In genomic region chr15:88738796-88739195, GRCh38 we compare ENCODE assay signal across 18 cellular contexts.
DNase-seq lines count a peak whose midpoint lies in the region; ATAC-seq and TF ChIP-seq lines count a peak whose summit lies in the region.
"Had no signal": no experiment of that assay in that cellular context is flagged by ENCODE, and none has a peak within 500 bp of the region (broad histone marks: within the 10 kb centered on the region; RNA-seq: fewer than 3 reads in every experiment).

No MANE protein-coding gene starts in this region.

- WGBS in H9 (ENCODE audit: extremely low coverage, insufficient read length, low lambda C conversion rate): no CpG with 5 or more reads among the region's 4 CpGs
- whole genome bisulfite sequencing in SK-N-SH (ENCODE audit: low lambda C conversion rate): 0% methylated on average over 4 of the region's 4 CpGs

- no peak overlapping the region for H3K4me3 Mint-ChIP-seq in H9
- H3K4me3 Mint-ChIP-seq: CD4-positive, alpha-beta memory T cell had no signal

- H3K27me3 Mint-ChIP-seq in H9 (ENCODE audit: low read depth): peaks cover 18% of the 10 kb centered on the region

- DNase-seq in COLO829 (ENCODE audit: low spot score) (peak; percentile 35), WERI-Rb-1 (peak; percentile 30), iris pigment epithelial cell (ENCODE audit: low read depth) (peak; percentile 10), tibial artery (no peak), H9 (no peak), SK-N-SH (no peak)
- DNase-seq: CD4-positive, alpha-beta memory T cell; DMS79 treated with DMSO at 0.1 percent for 48 hours; Karpas-422; MM.1S; NCI-H1105; NCI-H1694 treated with DMSO at 0.1 percent for 48 hours; NCI-H2107; NCI-H2227 treated with DMSO at 0.1 percent for 48 hours; NCI-H524; SHP77 treated with DMSO at 0.1 percent for 48 hours had no signal

- H2AK5ac ChIP-seq in H9 (ENCODE audit: insufficient read length, low read length): no peak overlapping the region

- H3K9me3 ChIP-seq in WERI-Rb-1 (ENCODE audit: severe bottlenecking) (no peaks in the 10 kb centered on the region), tibial artery (no peaks in the 10 kb centered on the region), H9 (ENCODE audit: control insufficient read depth, low read depth, low read length) (no peaks in the 10 kb centered on the region), SK-N-SH (no peaks in the 10 kb centered on the region)

- H3T11ph ChIP-seq in H9 (ENCODE audit: low read length): no peak overlapping the region

- H3K27ac ChIP-seq in WERI-Rb-1 (no peak overlapping the region), tibial artery (peak overlapping the region; percentile 20 to 27), H9 (ENCODE audit: insufficient read length, low read depth, low read length) (no peak overlapping the region), SK-N-SH (ENCODE audit: low read depth in 2 of 2, low read length in 1 of 2) (no peak overlapping the region)

- no peak overlapping the region for H4K91ac ChIP-seq in H9 (ENCODE audit: insufficient read length, low read depth, low read length)

- no peaks in the 10 kb centered on the region for H3K36me3 Mint-ChIP-seq in H9 (ENCODE audit: insufficient read depth in 1 of 3, low read depth in 3 of 3)
- H3K36me3 Mint-ChIP-seq: CD4-positive, alpha-beta memory T cell had no signal

- no peak overlapping the region for H2BK12ac ChIP-seq in H9 (ENCODE audit: insufficient read length, low read depth, low read length)

- no peak overlapping the region for H4K8ac ChIP-seq in H9 (replicated peaks; ENCODE audit: insufficient read length, low read depth, low read length)

- H3K14ac ChIP-seq in H9 (ENCODE audit: insufficient read depth, low read length): no peak overlapping the region; the same call in 1 of the 2 replicates

- no peak overlapping the region for H3K18ac ChIP-seq in H9 (ENCODE audit: insufficient read length, low read depth, low read length)

- intact Hi-C loops in tibial artery (cut with DNase I; ENCODE audit: low total_unique reads): no loop called here

- no peaks in the 10 kb centered on the region; a peak in 1 of 5 replicates for H3K9me3 Mint-ChIP-seq in H9

- no peak overlapping the region for H2BK120ac ChIP-seq in H9 (ENCODE audit: low read depth, low read length, poor library complexity, severe bottlenecking)

- H2AFZ ChIP-seq in H9 (ENCODE audit: low read length): no peak overlapping the region
- H2AFZ ChIP-seq in SK-N-SH (ENCODE audit: low read depth): no peak overlapping the region

- H4K5ac ChIP-seq in H9 (ENCODE audit: insufficient read length, low read depth, low read length): no peak overlapping the region

- H3K79me1 ChIP-seq in H9 (ENCODE audit: insufficient read depth, low read depth, low read length, poor library complexity, severe bottlenecking): no peaks in the 10 kb centered on the region

- no peaks in the 10 kb centered on the region for H3K36me3 ChIP-seq in WERI-Rb-1
- no peaks in the 10 kb centered on the region for H3K36me3 ChIP-seq in tibial artery
- no peaks in the 10 kb centered on the region for H3K36me3 ChIP-seq in SK-N-SH (replicated peaks in 1 of 2; ENCODE audit: control insufficient read depth in 1 of 2, insufficient read depth in 2 of 2, low read length in 1 of 2)

- ATAC-seq in HG03442 (IDR thresholded peaks at IDR 0.05; ENCODE audit: unreplicated experiment): no peak
- ATAC-seq: GM12878 had no signal

- no peak overlapping the region for H2BK20ac ChIP-seq in H9 (ENCODE audit: low read depth, low read length, poor library complexity, severe bottlenecking)

- H3K23me2 ChIP-seq in H9 (ENCODE audit: insufficient read length, low read depth, low read length, poor library complexity, severe bottlenecking): no peaks in the 10 kb centered on the region

- TF ChIP-seq RAD21 in SK-N-SH (IDR thresholded peaks at IDR 0.05; ENCODE audit: low read length): no peak

- no peak overlapping the region for H2BK5ac ChIP-seq in H9 (ENCODE audit: insufficient read length, low read length)

- TF ChIP-seq EP300 in SK-N-SH (IDR thresholded peaks at IDR 0.05; ENCODE audit: borderline replicate concordance in 1 of 2, low read depth in 1 of 2, low read length in 1 of 2): no peak

- H2BK15ac ChIP-seq in H9 (ENCODE audit: low read depth, low read length): no peak overlapping the region

- TF ChIP-seq CTCF in WERI-Rb-1 (IDR thresholded peaks at IDR 0.05; ENCODE audit: low read depth, low read length) (no peak), tibial artery (IDR thresholded peaks at IDR 0.05) (no peak), H9 (conservative IDR thresholded peaks at IDR 0.05) (no peak), SK-N-SH (IDR thresholded peaks at IDR 0.05) (no peak)

- H3K23ac ChIP-seq in H9 (ENCODE audit: insufficient read length, low read depth, low read length): no peak overlapping the region

- H3K79me2 ChIP-seq in H9 (ENCODE audit: insufficient read depth, low read length): no peaks in the 10 kb centered on the region
- H3K79me2 ChIP-seq in SK-N-SH (ENCODE audit: insufficient read depth): no peaks in the 10 kb centered on the region

- no peak overlapping the region for H3K9ac ChIP-seq in H9 (ENCODE audit: extremely low read depth, insufficient read length, low read length)
- H3K9ac ChIP-seq in SK-N-SH: no peak overlapping the region

- no peak overlapping the region for H3K56ac ChIP-seq in H9 (ENCODE audit: insufficient read length, low read depth, low read length)

- H3K4me3 ChIP-seq in WERI-Rb-1 (ENCODE audit: low read depth, low read length) (no peak overlapping the region), tibial artery (no peak overlapping the region), SK-N-SH (ENCODE audit: low read depth in 2 of 2, low read length in 1 of 2) (no peak overlapping the region)
- H3K4me3 ChIP-seq: GM12878 had no signal

- H3K4ac ChIP-seq in H9 (ENCODE audit: low read depth, low read length): no peak overlapping the region

- POLR2A ChIA-PET in SK-N-SH (lab: Yijun Ruan, JAX): no interaction called here

- H3K27me3 ChIP-seq in WERI-Rb-1 (ENCODE audit: insufficient read depth, low read depth, severe bottlenecking) (no peaks in the 10 kb centered on the region), tibial artery (no peaks in the 10 kb centered on the region), H9 (ENCODE audit: insufficient read depth, low read length) (no peaks in the 10 kb centered on the region), SK-N-SH (ENCODE audit: insufficient read depth) (no peaks in the 10 kb centered on the region)

- H3K4me2 ChIP-seq in H9 (ENCODE audit: insufficient read depth, insufficient read length, low read length) (no peak overlapping the region), SK-N-SH (no peak overlapping the region)

- peaks cover 0 to 48% (median 9%) of the 10 kb centered on the region in 4 donors for H3K4me1 ChIP-seq in tibial artery
- no peaks in the 10 kb centered on the region for H3K4me1 ChIP-seq in H9 (ENCODE audit: insufficient read depth, low read length)
- H3K4me1 ChIP-seq in SK-N-SH (ENCODE audit: control insufficient read depth in 1 of 2, insufficient read depth in 2 of 2, low read depth in 1 of 2, low read length in 1 of 2): peaks cover 0 to 4% of the 10 kb centered on the region in 2 experiments; a peak in 1 of 4 replicates

- no peaks in the 10 kb centered on the region for H3F3A ChIP-seq in SK-N-SH (replicated peaks; ENCODE audit: insufficient read depth)

- CTCF ChIA-PET in SK-N-SH (lab: Yijun Ruan, JAX): no interaction called here

- no peak overlapping the region for H3K27ac Mint-ChIP-seq in H9

- H3K4me1 Mint-ChIP-seq in H9: peaks cover 0 to 2% of the 10 kb centered on the region in 2 experiments; a peak in 1 of 4 replicates
- H3K4me1 Mint-ChIP-seq: CD4-positive, alpha-beta memory T cell had no signal

- no peaks in the 10 kb centered on the region for H3K9me2 ChIP-seq in SK-N-SH

- H4K20me1 ChIP-seq in H9 (ENCODE audit: control insufficient read depth, insufficient read depth, insufficient read length): no peaks in the 10 kb centered on the region
- no peaks in the 10 kb centered on the region for H4K20me1 ChIP-seq in SK-N-SH (ENCODE audit: insufficient read depth)

TF ChIP-seq in SK-N-SH, 30 proteins besides CTCF, POLR2A, EP300 and RAD21 (continues in another document):
- TF ChIP-seq SIN3A (IDR thresholded peaks at IDR 0.05; ENCODE audit: borderline replicate concordance, low read depth, low read length) (no peak), TAF1 (IDR thresholded peaks at IDR 0.05; ENCODE audit: borderline replicate concordance, low read depth, low read length) (no peak), REST (IDR thresholded peaks at IDR 0.05; ENCODE audit: low read depth, low read length) (no peak), RCOR1 (IDR thresholded peaks at IDR 0.05; ENCODE audit: low read length) (no peak)
- TF ChIP-seq, protein P1, sequence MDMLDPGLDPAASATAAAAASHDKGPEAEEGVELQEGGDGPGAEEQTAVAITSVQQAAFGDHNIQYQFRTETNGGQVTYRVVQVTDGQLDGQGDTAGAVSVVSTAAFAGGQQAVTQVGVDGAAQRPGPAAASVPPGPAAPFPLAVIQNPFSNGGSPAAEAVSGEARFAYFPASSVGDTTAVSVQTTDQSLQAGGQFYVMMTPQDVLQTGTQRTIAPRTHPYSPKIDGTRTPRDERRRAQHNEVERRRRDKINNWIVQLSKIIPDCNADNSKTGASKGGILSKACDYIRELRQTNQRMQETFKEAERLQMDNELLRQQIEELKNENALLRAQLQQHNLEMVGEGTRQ (IDR thresholded peaks at IDR 0.05; ENCODE audit: borderline replicate concordance, low read depth, low read length): no peak

Comparison
In these comparisons a context has a peak if more than half of its experiments do, and no peak if none do; other contexts are left out.
1. DNase-seq: peak in COLO829 (single experiment), WERI-Rb-1 (single experiment) and iris pigment epithelial cell (single experiment); none in tibial artery (0 of 2), H9 (single experiment) and SK-N-SH (single experiment).
2. H3K27ac ChIP-seq: peak in tibial artery (2 of 2); none in WERI-Rb-1 (single experiment), H9 (single experiment) and SK-N-SH (0 of 2).